Comparison of ENCODE assay signal across 10 cellular contexts in genomic region chr21:46226146-46226545, GRCh38. TPM values are rescaled to one million over a fixed set of nuclear protein-coding genes. Genes with fewer than 3 reads are reported as not detected.
DNase-seq lines count a peak whose midpoint lies in the region; ATAC-seq, FAIRE-seq and TF ChIP-seq lines count a peak whose summit lies in the region.
"Had no signal": no experiment of that assay in that cellular context is flagged by ENCODE, and none has a peak within 500 bp of the region (broad histone marks: within the 10 kb centered on the region; RNA-seq: fewer than 3 reads in every experiment).

No MANE protein-coding gene starts in this region.

- H3K27ac Mint-ChIP-seq in activated T-cell treated with anti-CD3 and anti-CD28 coated beads, Interleukin-2, amount 50 U/mL, for 24 hours, result no peak overlapping the region
- H3K27ac Mint-ChIP-seq in WTC11, result no peak overlapping the region

- no peaks in the 10 kb centered on the region for H3K27me3 Mint-ChIP-seq in activated T-cell treated with anti-CD3 and anti-CD28 coated beads, Interleukin-2, amount 50 U/mL, for 24 hours
- H3K27me3 Mint-ChIP-seq in WTC11 (ENCODE audit: low read depth), result peaks cover 17% of the 10 kb centered on the region

- H3K9me2 ChIP-seq in hepatocyte (replicated peaks; ENCODE audit: insufficient read depth), result no peaks in the 10 kb centered on the region

- H3K9me3 Mint-ChIP-seq in activated T-cell treated with anti-CD3 and anti-CD28 coated beads, Interleukin-2, amount 50 U/mL, for 24 hours, result no peaks in the 10 kb centered on the region
- H3K9me3 Mint-ChIP-seq in WTC11, result peaks cover 28% of the 10 kb centered on the region

- POLR2A ChIA-PET in WTC11 (lab: Charles Lee), result no interaction called here

- peak; percentile 40 for FAIRE-seq in GM12892 (lab: Jason Lieb, UNC)

- TF ChIP-seq CTCF in adrenal gland (IDR thresholded peaks at IDR 0.05) (no peak), hepatocyte (IDR thresholded peaks at IDR 0.05; ENCODE audit: poor library complexity) (no peak), smooth muscle cell (IDR thresholded peaks at IDR 0.05; ENCODE audit: borderline replicate concordance, insufficient read depth, poor library complexity, severe bottlenecking) (no peak), WTC11 (IDR thresholded peaks at IDR 0.05) (no peak)

- H3K27me3 ChIP-seq in adrenal gland (no peaks in the 10 kb centered on the region), hepatocyte (no peaks in the 10 kb centered on the region), smooth muscle cell (ENCODE audit: low read depth) (no peaks in the 10 kb centered on the region)

- no peak overlapping the region for H3K4me3 Mint-ChIP-seq in activated T-cell treated with anti-CD3 and anti-CD28 coated beads, Interleukin-2, amount 50 U/mL, for 24 hours
- no peak overlapping the region; the same call in 1 of the 2 replicates for H3K4me3 Mint-ChIP-seq in WTC11

- H3F3A ChIP-seq in smooth muscle cell (ENCODE audit: low read depth), result peaks cover 5% of the 10 kb centered on the region

- H3K4me2 ChIP-seq in hepatocyte (peak overlapping the region; percentile 90), smooth muscle cell (peak overlapping the region; percentile 99)

- no peaks in the 10 kb centered on the region for H3K9me3 ChIP-seq in adrenal gland (replicated peaks in 1 of 3)
- H3K9me3 ChIP-seq in hepatocyte (ENCODE audit: low read depth), result no peaks in the 10 kb centered on the region
- no peaks in the 10 kb centered on the region for H3K9me3 ChIP-seq in smooth muscle cell (replicated peaks; ENCODE audit: low read depth)

- H2AFZ ChIP-seq in hepatocyte (no peak overlapping the region), smooth muscle cell (ENCODE audit: low read depth) (no peak overlapping the region)

- H3K9ac ChIP-seq in smooth muscle cell (ENCODE audit: low read depth), result no peak overlapping the region

- peaks cover 79% of the 10 kb centered on the region for H3K79me2 ChIP-seq in hepatocyte
- peaks cover 52% of the 10 kb centered on the region for H3K79me2 ChIP-seq in smooth muscle cell (ENCODE audit: low read depth)

- intact Hi-C loops in adrenal gland (cut with DNase I), result loop anchor here in 1 of 2 donors (10.0 kb wide), 1 partner anchor 81 kb away; no protein-coding TSS in a partner anchor

- 78 to 92% (median 89%) methylated on average over 1 of the region's 1 CpG; no CpG with 5 or more reads in 1 of the 4 donors for WGBS in adrenal gland, 4 donors
- WGBS in hepatocyte (ENCODE audit: low lambda C conversion rate, missing lambda C conversion rate), result 79% methylated on average over 1 of the region's 1 CpG
- WGBS in smooth muscle cell (ENCODE audit: low lambda C conversion rate), result 100% methylated on average over 1 of the region's 1 CpG

- H3K4me3 ChIP-seq in adrenal gland (peak overlapping the region in 1 of 4 donors; percentile 94), hepatocyte (peak overlapping the region; percentile 84), smooth muscle cell (peak overlapping the region; percentile 92)

- peaks cover 34% of the 10 kb centered on the region for H3K36me3 Mint-ChIP-seq in activated T-cell treated with anti-CD3 and anti-CD28 coated beads, Interleukin-2, amount 50 U/mL, for 24 hours (ENCODE audit: low read depth)
- peaks cover 67% of the 10 kb centered on the region for H3K36me3 Mint-ChIP-seq in WTC11

- TF ChIP-seq POLR2A in GM12892 (IDR thresholded peaks at IDR 0.05; ENCODE audit: low read depth, low read length), result no peak
- no peak for TF ChIP-seq POLR2A in adrenal gland (IDR thresholded peaks at IDR 0.05)

- DNase-seq in GM12892 (ENCODE audit: insufficient read length) (no peak), adrenal gland (no peak), hepatocyte (ENCODE audit: low spot score) (no peak), smooth muscle cell (lab: John Stamatoyannopoulos, UW; ENCODE audit: unreplicated experiment) (no peak), WTC11 (ENCODE audit: low spot score) (no peak)
- no peak for DNase-seq in activated T-cell treated with anti-CD3 and anti-CD28 coated beads, Interleukin-2, amount 50 U/mL, for 24 hours
- DNase-seq: GDM1, NCI-H524 had no signal

- H3K4me1 ChIP-seq in adrenal gland (replicated peaks in 1 of 2) (peaks cover 12 to 42% of the 10 kb centered on the region in 2 donors), hepatocyte (ENCODE audit: insufficient read depth) (peaks cover 13% of the 10 kb centered on the region), smooth muscle cell (ENCODE audit: low read depth) (no peaks in the 10 kb centered on the region)

- peaks cover 0 to 2% of the 10 kb centered on the region in 2 donors for H3K36me3 ChIP-seq in adrenal gland (replicated peaks in 1 of 2)
- no peaks in the 10 kb centered on the region for H3K36me3 ChIP-seq in hepatocyte (replicated peaks; ENCODE audit: insufficient read depth, low read depth)
- no peaks in the 10 kb centered on the region for H3K36me3 ChIP-seq in smooth muscle cell (ENCODE audit: low read depth)

- CTCF ChIA-PET in WTC11 (lab: Charles Lee), result interaction anchor here (1.1 kb wide), 1 partner anchor 73 kb away, joined by 3 read pairs; no protein-coding TSS in a partner anchor

- H4K20me1 ChIP-seq in hepatocyte (ENCODE audit: insufficient read depth, poor library complexity, severe bottlenecking), result peaks cover 60% of the 10 kb centered on the region
- H4K20me1 ChIP-seq in smooth muscle cell (ENCODE audit: low read depth), result peaks cover 45% of the 10 kb centered on the region

- no peak for ATAC-seq in HG02623 (IDR thresholded peaks at IDR 0.05; ENCODE audit: unreplicated experiment)
- ATAC-seq in WTC11, result no peak
- ATAC-seq in GM18868 (IDR thresholded peaks at IDR 0.05; ENCODE audit: unreplicated experiment), result no peak

- H3K27ac ChIP-seq in adrenal gland (peak overlapping the region in 4 of 5 donors; percentile 16 to 95 (median 63)), hepatocyte (peak overlapping the region; percentile 59), smooth muscle cell (ENCODE audit: low read depth) (no peak overlapping the region)

- H3K4me1 Mint-ChIP-seq in activated T-cell treated with anti-CD3 and anti-CD28 coated beads, Interleukin-2, amount 50 U/mL, for 24 hours (ENCODE audit: low read depth), result peaks cover 43% of the 10 kb centered on the region
- H3K4me1 Mint-ChIP-seq in WTC11, result peaks cover 27% of the 10 kb centered on the region

TF ChIP-seq in WTC11, 78 proteins besides CTCF, POLR2A, EP300 and RAD21 (continues in another document):
- TF ChIP-seq, protein P1, sequence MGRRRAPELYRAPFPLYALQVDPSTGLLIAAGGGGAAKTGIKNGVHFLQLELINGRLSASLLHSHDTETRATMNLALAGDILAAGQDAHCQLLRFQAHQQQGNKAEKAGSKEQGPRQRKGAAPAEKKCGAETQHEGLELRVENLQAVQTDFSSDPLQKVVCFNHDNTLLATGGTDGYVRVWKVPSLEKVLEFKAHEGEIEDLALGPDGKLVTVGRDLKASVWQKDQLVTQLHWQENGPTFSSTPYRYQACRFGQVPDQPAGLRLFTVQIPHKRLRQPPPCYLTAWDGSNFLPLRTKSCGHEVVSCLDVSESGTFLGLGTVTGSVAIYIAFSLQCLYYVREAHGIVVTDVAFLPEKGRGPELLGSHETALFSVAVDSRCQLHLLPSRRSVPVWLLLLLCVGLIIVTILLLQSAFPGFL (CRISPR knock-in tag; IDR thresholded peaks at IDR 0.05; ENCODE audit: borderline replicate concordance), result no peak
- TF ChIP-seq KAT7 (CRISPR knock-in tag; IDR thresholded peaks at IDR 0.05; ENCODE audit: borderline replicate concordance) (no peak), GRHL2 (CRISPR knock-in tag; IDR thresholded peaks at IDR 0.05; ENCODE audit: insufficient replicate concordance, severe bottlenecking) (no peak)

RNA-seq across cellular contexts. Expression of gene LSS, which starts 2.4 kb away (rescaled TPM):
- polyA plus RNA-seq in GM12892 (2012; ENCODE audit: missing spikeins), result 33.0 TPM
- total RNA-seq in adrenal gland, result 100 to 1,000 TPM in 2 of 8 donors, 10 to 100 TPM in 6; 49.0 to 245 (median 79.8) TPM
- polyA plus RNA-seq in adrenal gland, result 100 to 1,000 TPM in 1 of 3 donors, 10 to 100 TPM in 2; 46.3 to 132 (median 49.9) TPM
- 122 and 146 TPM in 2 replicates for total RNA-seq in hepatocyte
- polyA plus RNA-seq in hepatocyte, result 131 TPM in 2 replicates
- 33.2 and 37.7 TPM in 2 replicates for total RNA-seq in smooth muscle cell
- polyA plus RNA-seq in smooth muscle cell, result 21.8 and 32.5 TPM in 2 replicates
- 79.9 to 101 TPM (median 92.6 TPM) in 3 replicates for total RNA-seq in WTC11 (2021)

RNA-seq across cellular contexts. Expression of gene SPATC1L, which starts 41.9 kb away (rescaled TPM):
- polyA plus RNA-seq in GM12892 (2012; ENCODE audit: missing spikeins), result 3.8 TPM
- 10 to 100 TPM in 7 of 8 donors, 1 to 10 TPM in 1; 8.4 to 58.5 (median 25.3) TPM for total RNA-seq in adrenal gland
- 10 to 100 TPM; 12.8 to 91.5 (median 51.5) TPM for polyA plus RNA-seq in adrenal gland
- total RNA-seq in hepatocyte, result 8.3 and 10.1 TPM in 2 replicates
- 24.2 and 29.9 TPM in 2 replicates for polyA plus RNA-seq in hepatocyte
- 6.4 and 10.5 TPM in 2 replicates for total RNA-seq in smooth muscle cell
- 36.5 and 40.2 TPM in 2 replicates for polyA plus RNA-seq in smooth muscle cell
- 56.5 to 61.7 TPM (median 57.6 TPM) in 3 replicates for total RNA-seq in WTC11 (2021)

RNA-seq across cellular contexts. Expression of gene MCM3AP, which starts 59.3 kb away (rescaled TPM):
- polyA plus RNA-seq in GM12892 (2012; ENCODE audit: missing spikeins), result 47.6 TPM
- 10 to 100 TPM; 61.0 to 88.4 (median 72.3) TPM for total RNA-seq in adrenal gland
- 10 to 100 TPM; 34.8 to 89.4 (median 71.3) TPM for polyA plus RNA-seq in adrenal gland
- 52.5 and 64.8 TPM in 2 replicates for total RNA-seq in hepatocyte
- polyA plus RNA-seq in hepatocyte, result 29.1 and 35.4 TPM in 2 replicates
- total RNA-seq in smooth muscle cell, result 51.5 and 61.6 TPM in 2 replicates
- polyA plus RNA-seq in smooth muscle cell, result 38.4 and 39.2 TPM in 2 replicates
- 136 to 167 TPM (median 136 TPM) in 3 replicates for total RNA-seq in WTC11 (2021)

RNA-seq across cellular contexts. Expression of gene YBEY, which starts 60.0 kb away (rescaled TPM):
- polyA plus RNA-seq in GM12892 (2012; ENCODE audit: missing spikeins), result 21.5 TPM
- total RNA-seq in adrenal gland (10 to 100 TPM in 6 of 8 donors, 1 to 10 TPM in 2; 4.0 to 17.5 (median 14.8) TPM), hepatocyte (21.8 and 25.4 TPM in 2 replicates), smooth muscle cell (20.3 and 31.1 TPM in 2 replicates), WTC11 (2021) (24.6 to 29.2 TPM (median 27.4 TPM) in 3 replicates)
- polyA plus RNA-seq in adrenal gland (10 to 100 TPM; 16.4 to 46.0 (median 24.8) TPM), hepatocyte (13.9 and 19.9 TPM in 2 replicates), smooth muscle cell (22.0 and 24.1 TPM in 2 replicates)
